ENCODE assay signal across 8 cellular contexts in the genomic region with DNA sequence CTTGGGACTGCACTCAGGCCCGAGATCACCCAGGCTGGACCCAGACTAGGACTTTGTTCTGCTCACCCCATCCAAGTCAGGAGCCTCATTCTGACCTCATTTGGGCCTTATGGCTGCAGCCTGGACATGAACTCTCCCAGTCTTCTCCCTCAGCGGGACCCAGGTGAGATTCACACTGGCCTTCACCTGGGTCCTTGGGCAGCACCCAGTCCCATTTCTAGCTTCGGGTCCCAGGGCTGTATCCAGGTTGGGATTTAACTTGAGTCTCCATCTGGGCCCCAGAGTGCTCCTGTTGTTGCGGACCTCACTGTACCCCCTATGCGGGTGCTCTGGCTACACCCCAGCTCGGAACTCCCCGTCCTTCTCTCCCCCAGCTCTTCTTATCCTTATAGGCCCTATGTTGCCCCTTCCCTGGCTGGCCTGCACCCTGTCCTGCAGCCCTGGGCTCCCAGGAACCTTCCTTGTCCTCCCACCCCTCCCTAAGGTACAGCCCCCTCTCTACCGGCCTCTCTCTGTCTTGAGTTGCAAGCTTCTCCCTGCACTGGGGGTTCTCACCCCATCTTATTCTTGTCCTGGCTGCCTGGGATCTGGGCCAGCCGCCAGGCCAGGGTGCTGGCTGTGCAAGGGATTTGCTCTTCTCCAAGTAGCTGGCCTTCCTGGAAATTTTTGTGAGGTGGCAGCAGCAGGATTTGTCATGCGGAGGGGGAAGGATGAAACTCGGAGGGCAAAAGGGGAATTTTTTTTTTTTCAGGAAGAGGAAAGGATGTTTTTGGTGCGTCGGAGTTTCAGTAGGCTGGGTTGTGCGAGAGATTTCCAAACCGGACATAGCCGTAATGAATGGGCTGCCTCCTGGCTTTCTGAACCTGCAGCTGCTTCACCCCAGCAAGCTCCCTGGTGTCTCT. TPM values are rescaled to one million over a fixed set of nuclear protein-coding genes. Genes with fewer than 3 reads are reported as not detected.
DNase-seq lines count a peak whose midpoint lies in the region; ATAC-seq, FAIRE-seq and TF ChIP-seq lines count a peak whose summit lies in the region.

No MANE protein-coding gene starts in this region.

- TF ChIP-seq EP300 in HepG2 (IDR thresholded peaks at IDR 0.05; ENCODE audit: low read depth in 2 of 2, low read length in 2 of 2) (no peak), HepG2 (CRISPR knock-in tag; IDR thresholded peaks at IDR 0.05; ENCODE audit: borderline replicate concordance) (no peak)

- BruUV-seq in HepG2 (replicated peaks; lab: Mats Ljungman, UMichigan) = TSS peak; percentile 94

- no peaks in the 10 kb centered on the region for H3K36me3 ChIP-seq in body of pancreas (replicated peaks in 1 of 2; ENCODE audit: insufficient read depth in 1 of 2, low read depth in 2 of 2)
- peaks cover 0 to 3% of the 10 kb centered on the region in 2 experiments; a peak in 2 of 5 replicates for H3K36me3 ChIP-seq in HepG2 (replicated peaks in 1 of 2; ENCODE audit: control insufficient read depth in 1 of 2, insufficient read depth in 2 of 2, low read length in 2 of 2)

- POLR2A ChIA-PET in HepG2 (lab: Yijun Ruan, JAX) = interaction anchor here (0.6 to 4.1 kb wide), 4 partner anchors 10 to 242 kb away, joined by 3 to 56 read pairs (median 18); a partner anchor contains a TSS

- TF ChIP-seq RAD21 in HepG2 (CRISPR knock-in tag; IDR thresholded peaks at IDR 0.05) = no peak

- no peak overlapping the region for H2AFZ ChIP-seq in HepG2 (ENCODE audit: low read length)

- H3K4me3 ChIP-seq in body of pancreas (peak overlapping the region; percentile 76 to 82), HepG2 (replicated peaks in 1 of 3; ENCODE audit: insufficient read depth in 1 of 3, low read depth in 2 of 3, low read length in 3 of 3) (peak overlapping the region; percentile 82 to 96 (median 95))

- H3K27ac ChIP-seq in body of pancreas (peak overlapping the region; percentile 96 to 99 (median 97)), HepG2 (ENCODE audit: extremely low read length, insufficient read depth, low read length) (peak overlapping the region; percentile 90), temporal lobe (ENCODE audit: low read depth, low read length) (peak overlapping the region; percentile 75)

- WGBS in body of pancreas, 2 donors = 0 to 2% methylated on average over 14 to 16 of the region's 16 CpGs
- WGBS in HepG2 (ENCODE audit: low lambda C conversion rate) = under 1% methylated on average over 15 of the region's 16 CpGs

- TF ChIP-seq CTCF in body of pancreas (IDR thresholded peaks at IDR 0.05) = no peak
- no peak for TF ChIP-seq CTCF in HepG2 (CRISPR knock-in tag; IDR thresholded peaks at IDR 0.05)

- peaks cover 15% of the 10 kb centered on the region for H4K20me1 ChIP-seq in HepG2 (ENCODE audit: insufficient read depth, low read length)

- FAIRE-seq in HepG2 (lab: Jason Lieb, UNC) = no peak

- H3K4me1 ChIP-seq in body of pancreas (peaks cover 60% of the 10 kb centered on the region), HepG2 (ENCODE audit: insufficient read depth, low read length) (peaks cover 45% of the 10 kb centered on the region)

- H3K27me3 ChIP-seq in body of pancreas (no peaks in the 10 kb centered on the region), HepG2 (ENCODE audit: control insufficient read depth in 1 of 2, insufficient read depth in 2 of 2, low read length in 2 of 2) (peaks cover 2 to 18% of the 10 kb centered on the region in 2 experiments; a peak in 4 of 5 replicates)

- peak overlapping the region; percentile 93 for H3K4me2 ChIP-seq in HepG2 (ENCODE audit: low read depth, low read length)

- intact Hi-C loops in body of pancreas (cut with DNase I) = no loop called here
- intact Hi-C loops in HepG2 (cut with micrococcal nuclease; ENCODE audit: unreplicated experiment) = loop anchor here (2.0 to 10.0 kb wide), 3 partner anchors 33 to 241 kb away; a partner anchor contains a TSS

- TF ChIP-seq POLR2A in body of pancreas (IDR thresholded peaks at IDR 0.05) (no peak), HepG2 (IDR thresholded peaks at IDR 0.05; ENCODE audit: insufficient read depth in 1 of 2, low read depth in 2 of 2, low read length in 2 of 2) (no peak)

- ATAC-seq in body of pancreas = no peak
- ATAC-seq in HepG2 = no peak
- ATAC-seq in HG03139 (IDR thresholded peaks at IDR 0.05; ENCODE audit: unreplicated experiment) = no peak
- ATAC-seq in GM18870 (IDR thresholded peaks at IDR 0.05; ENCODE audit: unreplicated experiment) = no peak

- in situ Hi-C loops in HepG2 (cut with HindIII; ENCODE audit: extremely low pct_ligation_motif_present, low pct_unique_long_range_greater_than_20kb) = loop anchor here (10.0 kb wide), 2 partner anchors 161 to 169 kb away; a partner anchor contains a TSS

- peak overlapping the region; percentile 90 for H3K9ac ChIP-seq in HepG2 (ENCODE audit: insufficient read depth, low read depth, low read length)

- H3K79me2 ChIP-seq in HepG2 (ENCODE audit: insufficient read depth, low read length) = peaks cover 55% of the 10 kb centered on the region

- H3K9me3 ChIP-seq in body of pancreas = no peaks in the 10 kb centered on the region
- no peaks in the 10 kb centered on the region for H3K9me3 ChIP-seq in HepG2 (ENCODE audit: low read length)

- peak; percentile 66 for DNase-seq in ELR (ENCODE audit: low read depth)
- peak; percentile 56 for DNase-seq in LHCN-M2 (ENCODE audit: low read depth)
- DNase-seq in body of pancreas = peak; percentile 49 to 65 (median 56)
- no peak for DNase-seq in HepG2 (ENCODE audit: low spot score)
- no peak for DNase-seq in NCI-H345 (lab: John Stamatoyannopoulos, UW)

- CTCF ChIA-PET in HepG2 (lab: Yijun Ruan, JAX; ENCODE audit: low intra/inter-chr PET ratio, low total read pairs) = no interaction called here

TF ChIP-seq in HepG2, 621 proteins besides CTCF, POLR2A, EP300 and RAD21 (continues in another document):
- TF ChIP-seq ZNF20 (CRISPR knock-in tag; IDR thresholded peaks at IDR 0.05) = 0 out of 2 replicates have a peak, but pooled peaks have one; percentile 7

RNA-seq across cellular contexts. Expression of a gene that starts 0.9 kb away (rescaled TPM):
- 19.3 and 28.8 TPM in 2 replicates for total RNA-seq in LHCN-M2 (2014; rRNA removed)
- 80.7 TPM for polyA plus RNA-seq in LHCN-M2 (2012)
- 10 to 100 TPM; 15.3 to 48.1 TPM for total RNA-seq in body of pancreas
- total RNA-seq in HepG2 (2016; rRNA removed; fragmentation: Illumina TruSeq; extraction: Trizol) = 20.5 and 39.8 TPM in 2 replicates
- 7.7 and 8.7 TPM in 2 replicates for total RNA-seq in HepG2 (2016; cell fraction: cytosol; rRNA removed; fragmentation: Illumina TruSeq; extraction: Trizol; ENCODE audit: low read depth)
- 18.3 and 35.2 TPM in 2 replicates for total RNA-seq in HepG2 (2016; cell fraction: insoluble cytoplasmic fraction; rRNA removed; fragmentation: Illumina TruSeq; extraction: Trizol)
- 33.7 and 35.8 TPM in 2 replicates for total RNA-seq in HepG2 (2016; cell fraction: membrane; rRNA removed; fragmentation: Illumina TruSeq; extraction: Trizol)
- total RNA-seq in HepG2 (2016; cell fraction: nucleus; rRNA removed; fragmentation: Illumina TruSeq; extraction: Trizol) = 32.1 and 34.9 TPM in 2 replicates
- polyA plus RNA-seq in HepG2 (2011; rRNA removed) = 27.4 and 31.9 TPM in 2 replicates
- polyA plus RNA-seq in HepG2 (2011; cell fraction: cytosol; rRNA removed) = 31.3 and 32.8 TPM in 2 replicates
- 53.3 and 53.4 TPM in 2 replicates for polyA plus RNA-seq in HepG2 (2011; cell fraction: nucleus; rRNA removed)
- polyA plus RNA-seq in HepG2 (2012) = 39.9 and 42.2 TPM in 2 replicates
- 14.1 and 15.9 TPM in 2 replicates for polyA plus RNA-seq in HepG2 (2016; cell fraction: cytosol; fragmentation: Illumina TruSeq; extraction: Trizol; ENCODE audit: low read depth)
- 67.2 and 88.4 TPM in 2 replicates for polyA plus RNA-seq in HepG2 (2016; cell fraction: insoluble cytoplasmic fraction; fragmentation: Illumina TruSeq; extraction: Trizol; ENCODE audit: low read depth)
- 51.1 and 52.5 TPM in 2 replicates for polyA plus RNA-seq in HepG2 (2016; cell fraction: membrane; fragmentation: Illumina TruSeq; extraction: Trizol; ENCODE audit: low read depth)
- 86.9 and 97.6 TPM in 2 replicates for polyA plus RNA-seq in HepG2 (2016; cell fraction: nucleus; fragmentation: Illumina TruSeq; extraction: Trizol; ENCODE audit: insufficient read depth, low read depth)
- 26.9 and 40.6 TPM in 2 replicates for polyA minus RNA-seq in HepG2 (2011; rRNA and poly(A)+ RNA removed; ENCODE audit: low replicate concordance)
- polyA minus RNA-seq in HepG2 (2011; cell fraction: cytosol; rRNA and poly(A)+ RNA removed) = 19.3 and 21.4 TPM in 2 replicates
- polyA minus RNA-seq in HepG2 (2011; cell fraction: nucleus; rRNA and poly(A)+ RNA removed) = 16.0 and 18.3 TPM in 2 replicates
- 3.7 TPM for total RNA-seq in temporal lobe

RNA-seq across cellular contexts. Expression of a gene that starts 32.2 kb away (rescaled TPM):
- total RNA-seq in LHCN-M2 (2014; rRNA removed) (2.3 and 4.3 TPM in 2 replicates), body of pancreas (1 to 10 TPM; 2.6 to 7.0 TPM), HepG2 (2016; rRNA removed; fragmentation: Illumina TruSeq; extraction: Trizol) (0.31 and 0.45 TPM in 2 replicates), temporal lobe (3.0 TPM)
- 7.6 TPM for polyA plus RNA-seq in LHCN-M2 (2012)
- 0.18 and 0.30 TPM in 2 replicates for total RNA-seq in HepG2 (2016; cell fraction: cytosol; rRNA removed; fragmentation: Illumina TruSeq; extraction: Trizol; ENCODE audit: low read depth)
- 0.28 and 0.43 TPM in 2 replicates for total RNA-seq in HepG2 (2016; cell fraction: insoluble cytoplasmic fraction; rRNA removed; fragmentation: Illumina TruSeq; extraction: Trizol)
- 0.38 and 0.43 TPM in 2 replicates for total RNA-seq in HepG2 (2016; cell fraction: membrane; rRNA removed; fragmentation: Illumina TruSeq; extraction: Trizol)
- 0.34 and 0.44 TPM in 2 replicates for total RNA-seq in HepG2 (2016; cell fraction: nucleus; rRNA removed; fragmentation: Illumina TruSeq; extraction: Trizol)
- polyA plus RNA-seq in HepG2 (2011; rRNA removed) = 2.3 and 2.9 TPM in 2 replicates
- polyA plus RNA-seq in HepG2 (2011; cell fraction: cytosol; rRNA removed) = 2.2 and 2.3 TPM in 2 replicates
- polyA plus RNA-seq in HepG2 (2011; cell fraction: nucleus; rRNA removed) = 2.5 and 3.4 TPM in 2 replicates
- polyA plus RNA-seq in HepG2 (2012) = 2.2 and 3.4 TPM in 2 replicates
- 0.19 and 0.27 TPM in 2 replicates for polyA plus RNA-seq in HepG2 (2016; cell fraction: cytosol; fragmentation: Illumina TruSeq; extraction: Trizol; ENCODE audit: low read depth)
- 0.74 and 0.80 TPM in 2 replicates for polyA plus RNA-seq in HepG2 (2016; cell fraction: insoluble cytoplasmic fraction; fragmentation: Illumina TruSeq; extraction: Trizol; ENCODE audit: low read depth)
- polyA plus RNA-seq in HepG2 (2016; cell fraction: membrane; fragmentation: Illumina TruSeq; extraction: Trizol; ENCODE audit: low read depth) = 0.39 and 0.44 TPM in 2 replicates
- 1.1 TPM in 2 replicates for polyA plus RNA-seq in HepG2 (2016; cell fraction: nucleus; fragmentation: Illumina TruSeq; extraction: Trizol; ENCODE audit: insufficient read depth, low read depth)
- 2.3 and 4.5 TPM in 2 replicates for polyA minus RNA-seq in HepG2 (2011; rRNA and poly(A)+ RNA removed; ENCODE audit: low replicate concordance)
- polyA minus RNA-seq in HepG2 (2011; cell fraction: cytosol; rRNA and poly(A)+ RNA removed) = 1.8 and 2.8 TPM in 2 replicates
- polyA minus RNA-seq in HepG2 (2011; cell fraction: nucleus; rRNA and poly(A)+ RNA removed) = 1.5 and 2.9 TPM in 2 replicates

Comparison
In these comparisons a context has a peak if more than half of its experiments do, and no peak if none do; other contexts are left out.
1. DNase-seq: peak in ELR (single experiment), LHCN-M2 (single experiment) and body of pancreas (4 of 4); none in HepG2 (single experiment) and NCI-H345 (single experiment).
2. Peak in every context shown above with its lines, with median percentiles within 50 percentile points of each other: H3K27ac ChIP-seq.